16 cellular contexts compared by ENCODE assay signal in genomic region chr17:60167095-60167741, GRCh38. TPM values are rescaled to one million over a fixed set of nuclear protein-coding genes. Genes with fewer than 3 reads are reported as not detected.
DNase-seq lines count a peak whose midpoint lies in the region; ATAC-seq and TF ChIP-seq lines count a peak whose summit lies in the region.
"Had no signal": no experiment of that assay in that cellular context is flagged by ENCODE, and none has a peak within 500 bp of the region (broad histone marks: within the 10 kb centered on the region; RNA-seq: fewer than 3 reads in every experiment).

No MANE protein-coding gene starts in this region.

- peak; percentile 8 for DNase-seq in activated naive CD8-positive, alpha-beta T cell treated with anti-CD3 and anti-CD28 coated beads, Interleukin-2, amount 10 ng/mL, durations not matched to agents 7 days and 5 days
- DNase-seq in activated naive CD8-positive, alpha-beta T cell treated with anti-CD3 and anti-CD28 coated beads, Interleukin-2, amount 50 U/mL, for 24 hours: no peak
- peak; percentile 64 for DNase-seq in NCI-H226
- peak; percentile 23 for DNase-seq in fibroblast of the aortic adventitia (ENCODE audit: low read depth)
- peak; percentile 49 for DNase-seq in sciatic nerve (ENCODE audit: low spot score)
- DNase-seq in AG08395 (ENCODE audit: low spot score): no peak
- no peak for DNase-seq in AG20443 (ENCODE audit: low spot score)
- DNase-seq: activated CD4-positive, alpha-beta T cell treated with anti-CD3 and anti-CD28 coated beads for 36 hours; activated T-cell treated with anti-CD3 and anti-CD28 coated beads for 4 hours; gastrocnemius medialis; NCI-H1694; stimulated activated CD4-positive, alpha-beta T cell treated with anti-CD3 and anti-CD28 coated beads, Interleukin-2, amount 100 ng/mL, for 48 hours; stimulated activated CD8-positive, alpha-beta memory T cell treated with anti-CD3 and anti-CD28 coated beads, Interleukin-4, amount 100 ng/mL, for 48 hours; T-helper 9 cell had no signal

- H3K27me3 Mint-ChIP-seq in activated naive CD8-positive, alpha-beta T cell treated with anti-CD3 and anti-CD28 coated beads, Interleukin-2, amount 10 ng/mL, durations not matched to agents 7 days and 5 days: no peaks in the 10 kb centered on the region
- peaks cover 2% of the 10 kb centered on the region for H3K27me3 Mint-ChIP-seq in activated naive CD8-positive, alpha-beta T cell treated with anti-CD3 and anti-CD28 coated beads, Interleukin-2, amount 50 U/mL, for 24 hours

- peaks cover 1% of the 10 kb centered on the region for H3K36me3 Mint-ChIP-seq in activated naive CD8-positive, alpha-beta T cell treated with anti-CD3 and anti-CD28 coated beads, Interleukin-2, amount 10 ng/mL, durations not matched to agents 7 days and 5 days
- no peaks in the 10 kb centered on the region for H3K36me3 Mint-ChIP-seq in activated naive CD8-positive, alpha-beta T cell treated with anti-CD3 and anti-CD28 coated beads, Interleukin-2, amount 50 U/mL, for 24 hours (ENCODE audit: low read depth)
- H3K36me3 Mint-ChIP-seq: activated naive CD8-positive, alpha-beta T cell had no signal

- POLR2A ChIA-PET in activated naive CD8-positive, alpha-beta T cell treated with anti-CD3 and anti-CD28 coated beads, Interleukin-2, amount 10 ng/mL, durations not matched to agents 7 days and 5 days (lab: Charles Lee): no interaction called here

- no peak overlapping the region for H3K27ac Mint-ChIP-seq in activated naive CD8-positive, alpha-beta T cell treated with anti-CD3 and anti-CD28 coated beads, Interleukin-2, amount 10 ng/mL, durations not matched to agents 7 days and 5 days
- no peak overlapping the region for H3K27ac Mint-ChIP-seq in activated naive CD8-positive, alpha-beta T cell treated with anti-CD3 and anti-CD28 coated beads, Interleukin-2, amount 50 U/mL, for 24 hours
- H3K27ac Mint-ChIP-seq: activated CD4-positive, alpha-beta T cell treated with anti-CD3 and anti-CD28 coated beads for 36 hours; activated naive CD8-positive, alpha-beta T cell had no signal

- intact Hi-C loops in sciatic nerve (cut with DNase I): no loop called here

- ATAC-seq in activated naive CD8-positive, alpha-beta T cell treated with anti-CD3 and anti-CD28 coated beads, Interleukin-2, amount 10 ng/mL, durations not matched to agents 7 days and 5 days (ENCODE audit: low read depth): no peak
- no peak for ATAC-seq in activated naive CD8-positive, alpha-beta T cell treated with anti-CD3 and anti-CD28 coated beads, Interleukin-2, amount 50 U/mL, for 24 hours
- ATAC-seq in sciatic nerve (no peak), GM19395 (IDR thresholded peaks at IDR 0.05; ENCODE audit: unreplicated experiment) (no peak)
- ATAC-seq: activated CD4-positive, alpha-beta T cell treated with anti-CD3 and anti-CD28 coated beads for 36 hours; gastrocnemius medialis had no signal

- TF ChIP-seq CTCF in fibroblast of the aortic adventitia (IDR thresholded peaks at IDR 0.05; ENCODE audit: insufficient read depth, low read length): no peak

- H3K4me1 Mint-ChIP-seq in activated naive CD8-positive, alpha-beta T cell treated with anti-CD3 and anti-CD28 coated beads, Interleukin-2, amount 10 ng/mL, durations not matched to agents 7 days and 5 days: peaks cover 22% of the 10 kb centered on the region
- H3K4me1 Mint-ChIP-seq in activated naive CD8-positive, alpha-beta T cell treated with anti-CD3 and anti-CD28 coated beads, Interleukin-2, amount 50 U/mL, for 24 hours: peaks cover 22% of the 10 kb centered on the region

- H3K4me3 ChIP-seq in fibroblast of the aortic adventitia (ENCODE audit: low read depth, low read length): no peak overlapping the region
- H3K4me3 ChIP-seq: gastrocnemius medialis had no signal

- no peak overlapping the region for H3K4me3 Mint-ChIP-seq in activated naive CD8-positive, alpha-beta T cell treated with anti-CD3 and anti-CD28 coated beads, Interleukin-2, amount 10 ng/mL, durations not matched to agents 7 days and 5 days
- H3K4me3 Mint-ChIP-seq in activated naive CD8-positive, alpha-beta T cell treated with anti-CD3 and anti-CD28 coated beads, Interleukin-2, amount 50 U/mL, for 24 hours: no peak overlapping the region
- H3K4me3 Mint-ChIP-seq: activated CD4-positive, alpha-beta T cell treated with anti-CD3 and anti-CD28 coated beads for 36 hours; activated naive CD8-positive, alpha-beta T cell had no signal

- no peaks in the 10 kb centered on the region for H3K9me3 Mint-ChIP-seq in activated naive CD8-positive, alpha-beta T cell treated with anti-CD3 and anti-CD28 coated beads, Interleukin-2, amount 10 ng/mL, durations not matched to agents 7 days and 5 days
- no peaks in the 10 kb centered on the region for H3K9me3 Mint-ChIP-seq in activated naive CD8-positive, alpha-beta T cell treated with anti-CD3 and anti-CD28 coated beads, Interleukin-2, amount 50 U/mL, for 24 hours

RNA-seq across cellular contexts. Expression of gene CA4, which starts 17.4 kb away (rescaled TPM):
- not detected for total RNA-seq in activated naive CD8-positive, alpha-beta T cell treated with anti-CD3 and anti-CD28 coated beads, Interleukin-2, amount 10 ng/mL, durations not matched to agents 7 days and 5 days
- total RNA-seq in fibroblast of the aortic adventitia (ENCODE audit: low replicate concordance): not detected in 2 replicates
- 13.6 TPM for total RNA-seq in sciatic nerve
- total RNA-seq: activated CD4-positive, alpha-beta T cell treated with anti-CD3 and anti-CD28 coated beads for 36 hours had no signal

Comparison
In these comparisons a context has a peak if more than half of its experiments do, and no peak if none do; other contexts are left out.
1. DNase-seq: peak in activated naive CD8-positive, alpha-beta T cell treated with anti-CD3 and anti-CD28 coated beads, Interleukin-2, amount 10 ng/mL, durations not matched to agents 7 days and 5 days (single experiment), NCI-H226 (single experiment), fibroblast of the aortic adventitia (single experiment) and sciatic nerve (single experiment); none in activated naive CD8-positive, alpha-beta T cell treated with anti-CD3 and anti-CD28 coated beads, Interleukin-2, amount 50 U/mL, for 24 hours (single experiment), AG08395 (single experiment) and AG20443 (single experiment).
2. RNA of gene CA4, which starts 17.4 kb away (total RNA-seq): 13.6 TPM in sciatic nerve (single experiment); not detected in activated naive CD8-positive, alpha-beta T cell treated with anti-CD3 and anti-CD28 coated beads, Interleukin-2, amount 10 ng/mL, durations not matched to agents 7 days and 5 days and not detected in fibroblast of the aortic adventitia; every median in the first group is over 10 times any median in the second.